ENCODE assay signal across 8 cellular contexts in the genomic region with DNA sequence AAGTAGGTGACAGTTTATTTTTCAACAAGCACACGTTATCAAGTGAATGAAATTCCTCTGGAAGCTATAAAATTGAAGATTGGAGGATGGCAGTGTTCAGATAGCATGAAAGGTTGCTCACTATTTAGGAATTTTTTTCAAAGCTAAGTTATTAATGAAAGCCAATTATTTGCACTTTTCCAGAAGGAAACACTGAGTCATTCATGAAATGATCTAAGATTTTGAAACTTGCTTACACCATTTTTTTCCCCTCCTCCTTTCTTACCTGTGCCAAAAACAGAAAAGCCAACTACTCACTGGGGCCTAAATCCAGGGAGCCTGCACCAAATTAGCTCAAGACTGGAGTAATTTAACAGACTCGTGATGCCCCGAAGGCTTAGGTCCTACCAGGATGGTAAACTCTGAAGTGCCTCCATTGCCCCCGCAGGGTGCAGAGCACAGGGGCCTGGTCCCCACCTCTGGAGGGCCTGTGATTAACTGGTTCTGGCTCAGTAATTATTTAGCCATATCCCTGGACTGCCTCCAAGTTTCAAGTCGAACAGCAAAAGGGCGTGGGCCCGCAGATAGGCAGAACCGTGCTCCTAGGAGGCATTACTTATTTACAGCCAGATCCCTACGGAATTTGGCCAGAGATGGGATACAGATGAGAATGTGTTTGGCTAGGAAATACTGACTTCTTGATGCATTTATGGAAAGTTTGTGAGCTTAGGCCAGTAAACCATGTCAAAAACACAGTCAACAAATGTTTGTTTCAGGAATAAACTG.
DNase-seq lines count a peak whose midpoint lies in the region; ATAC-seq and TF ChIP-seq lines count a peak whose summit lies in the region.

No MANE protein-coding gene starts in this region.

- no peak for TF ChIP-seq CTCF in astrocyte of the cerebellum (IDR thresholded peaks at IDR 0.05; ENCODE audit: low read depth, low read length, missing control alignments)

- no peak overlapping the region for H3K4me3 ChIP-seq in astrocyte of the cerebellum (ENCODE audit: low read depth, low read length)

- peaks cover 30% of the 10 kb centered on the region for H3K4me1 Mint-ChIP-seq in stimulated activated effector memory CD8-positive, alpha-beta T cell treated with anti-CD3 and anti-CD28 coated beads, Interleukin-12 subunit alpha, Interleukin-12 subunit beta, amount 100 ng/mL, for 72 hours

- H3K4me3 Mint-ChIP-seq in stimulated activated effector memory CD8-positive, alpha-beta T cell treated with anti-CD3 and anti-CD28 coated beads, Interleukin-12 subunit alpha, Interleukin-12 subunit beta, amount 100 ng/mL, for 72 hours: peak overlapping the region; percentile 61

- H3K36me3 Mint-ChIP-seq in stimulated activated effector memory CD8-positive, alpha-beta T cell treated with anti-CD3 and anti-CD28 coated beads, Interleukin-12 subunit alpha, Interleukin-12 subunit beta, amount 100 ng/mL, for 72 hours: no peaks in the 10 kb centered on the region

- H3K27ac Mint-ChIP-seq in stimulated activated effector memory CD8-positive, alpha-beta T cell treated with anti-CD3 and anti-CD28 coated beads, Interleukin-12 subunit alpha, Interleukin-12 subunit beta, amount 100 ng/mL, for 72 hours: peak overlapping the region; percentile 89

- H3K9me3 Mint-ChIP-seq in stimulated activated effector memory CD8-positive, alpha-beta T cell treated with anti-CD3 and anti-CD28 coated beads, Interleukin-12 subunit alpha, Interleukin-12 subunit beta, amount 100 ng/mL, for 72 hours: no peaks in the 10 kb centered on the region

- DNase-seq in activated effector memory CD4-positive, alpha-beta T cell treated with anti-CD3 and anti-CD28 coated beads, Interleukin-2, amount 50 U/mL, for 16 hours: peak; percentile 64
- DNase-seq in activated effector memory CD4-positive, alpha-beta T cell treated with Interleukin-2 at 50 U/mL for 16 hours: no peak
- DNase-seq in NCI-H226: peak; percentile 86
- peak; percentile 75 for DNase-seq in astrocyte of the cerebellum (ENCODE audit: low read depth)
- DNase-seq in islet precursor cell: peak; percentile 82
- no peak for DNase-seq in stimulated activated effector memory CD8-positive, alpha-beta T cell treated with anti-CD3 and anti-CD28 coated beads, Interleukin-12 subunit alpha, Interleukin-12 subunit beta, amount 100 ng/mL, for 72 hours (ENCODE audit: low spot score in 2 of 2)

- in situ Hi-C loops in astrocyte of the cerebellum (cut with HindIII; ENCODE audit: low sequenced_read_pairs): no loop called here

- ATAC-seq in stimulated activated effector memory CD8-positive, alpha-beta T cell treated with anti-CD3 and anti-CD28 coated beads, Interleukin-12 subunit alpha, Interleukin-12 subunit beta, amount 100 ng/mL, for 72 hours: peak; percentile 13
- ATAC-seq in GM21526 (IDR thresholded peaks at IDR 0.05; ENCODE audit: low FRiP score, unreplicated experiment) (no peak), HG02938 (IDR thresholded peaks at IDR 0.05; ENCODE audit: unreplicated experiment) (no peak)

Comparison
In these comparisons a context has a peak if more than half of its experiments do, and no peak if none do; other contexts are left out.
1. DNase-seq: peak in activated effector memory CD4-positive, alpha-beta T cell treated with anti-CD3 and anti-CD28 coated beads, Interleukin-2, amount 50 U/mL, for 16 hours (single experiment), NCI-H226 (single experiment), astrocyte of the cerebellum (single experiment) and islet precursor cell (single experiment); none in activated effector memory CD4-positive, alpha-beta T cell treated with Interleukin-2 at 50 U/mL for 16 hours (single experiment) and stimulated activated effector memory CD8-positive, alpha-beta T cell treated with anti-CD3 and anti-CD28 coated beads, Interleukin-12 subunit alpha, Interleukin-12 subunit beta, amount 100 ng/mL, for 72 hours (0 of 2).